15 cellular contexts compared by ENCODE assay signal in the genomic region with DNA sequence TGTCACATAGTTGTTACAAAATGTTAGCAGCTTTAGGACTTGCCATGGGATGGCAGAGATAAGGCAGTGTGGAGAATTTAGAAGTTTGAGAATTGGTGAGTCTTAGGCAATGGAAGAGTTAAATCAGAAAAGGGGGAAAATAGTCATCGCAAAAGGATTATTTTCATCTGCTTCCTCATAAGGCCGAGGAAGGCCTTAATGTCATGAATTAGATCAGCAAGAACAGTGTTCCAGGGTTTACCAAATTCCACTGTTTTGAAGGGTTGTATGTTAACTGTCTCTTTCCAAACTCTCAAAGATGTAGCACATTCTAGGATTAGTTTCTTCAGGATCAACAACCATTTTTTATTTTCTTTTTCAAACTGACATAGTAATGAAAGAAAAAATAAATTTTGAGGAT. TPM values are rescaled to one million over a fixed set of nuclear protein-coding genes. Genes with fewer than 3 reads are reported as not detected.
DNase-seq lines count a peak whose midpoint lies in the region; ATAC-seq and TF ChIP-seq lines count a peak whose summit lies in the region.
"Had no signal": no experiment of that assay in that cellular context is flagged by ENCODE, and none has a peak within 500 bp of the region (broad histone marks: within the 10 kb centered on the region; RNA-seq: fewer than 3 reads in every experiment).

No MANE protein-coding gene starts in this region.

- H3K4me2 ChIP-seq in OCI-LY1 (ENCODE audit: low read length) (peak overlapping the region; percentile 61), mammary epithelial cell (ENCODE audit: insufficient read depth, low read depth, low read length) (no peak overlapping the region)

- H3K9me3 Mint-ChIP-seq in natural killer cell: no peaks in the 10 kb centered on the region
- H3K9me3 Mint-ChIP-seq: endodermal cell had no signal

- peaks cover 29% of the 10 kb centered on the region for H3K79me2 ChIP-seq in OCI-LY1 (ENCODE audit: insufficient read depth, low read length)
- H3K79me2 ChIP-seq in mammary epithelial cell (ENCODE audit: insufficient read depth, low read length): no peaks in the 10 kb centered on the region

- TF ChIP-seq CTCF in OCI-LY1 (IDR thresholded peaks at IDR 0.05; ENCODE audit: low read length) (no peak), natural killer cell (IDR thresholded peaks at IDR 0.05) (no peak), testis (IDR thresholded peaks at IDR 0.05) (no peak), mammary epithelial cell (conservative IDR thresholded peaks at IDR 0.05 in 1 of 2, IDR thresholded peaks at IDR 0.05 in 1 of 2; ENCODE audit: extremely low read depth in 1 of 2, insufficient read depth in 1 of 2, low read depth in 1 of 2, low read length in 2 of 2) (no peak)

- H3K9ac ChIP-seq in OCI-LY1 (ENCODE audit: low read length) (peak overlapping the region; percentile 44; the same call in 1 of the 2 replicates), mammary epithelial cell (ENCODE audit: insufficient read depth, low read length) (no peak overlapping the region)

- H3K4me3 ChIP-seq in OCI-LY1 (ENCODE audit: low read depth, low read length, poor library complexity, severe bottlenecking): peak overlapping the region; percentile 23
- H3K4me3 ChIP-seq in ectodermal cell (ENCODE audit: insufficient read depth, low read depth, low read length): no peak overlapping the region
- H3K4me3 ChIP-seq in testis: no peak overlapping the region
- H3K4me3 ChIP-seq in SJCRH30: no peak overlapping the region
- H3K4me3 ChIP-seq in mammary epithelial cell (replicated peaks in 1 of 3; ENCODE audit: insufficient read depth in 1 of 3, low read depth in 2 of 3, low read length in 3 of 3): no peak overlapping the region
- H3K4me3 ChIP-seq: ovary had no signal

- H3F3A ChIP-seq in OCI-LY1 (ENCODE audit: insufficient read depth, low read length): no peaks in the 10 kb centered on the region

- TF ChIP-seq POLR2A in testis (IDR thresholded peaks at IDR 0.05): no peak

- dilution Hi-C loops in mammary epithelial cell (cut with HindIII; ENCODE audit: low sequenced_read_pairs): no loop called here

- H3K27me3 ChIP-seq in OCI-LY1 (ENCODE audit: insufficient read depth, low read length) (no peaks in the 10 kb centered on the region), ectodermal cell (ENCODE audit: control insufficient read depth, insufficient read depth, low read length, poor library complexity, severe bottlenecking) (no peaks in the 10 kb centered on the region), testis (no peaks in the 10 kb centered on the region), SJCRH30 (no peaks in the 10 kb centered on the region), mammary epithelial cell (ENCODE audit: insufficient read depth, low read length) (no peaks in the 10 kb centered on the region)
- H3K27me3 ChIP-seq: ovary had no signal

- peaks cover 18% of the 10 kb centered on the region for H3K36me3 Mint-ChIP-seq in natural killer cell

- peak overlapping the region; percentile 82 to 89 for H3K27ac Mint-ChIP-seq in natural killer cell
- H3K27ac Mint-ChIP-seq: endodermal cell had no signal

- H3K4me3 Mint-ChIP-seq in natural killer cell: peak overlapping the region; percentile 75
- H3K4me3 Mint-ChIP-seq: endodermal cell had no signal

- intact Hi-C loops in natural killer cell (cut with micrococcal nuclease) (loop anchor here (1.0 to 5.0 kb wide), 2 partner anchors 9 to 64 kb away; no protein-coding TSS in a partner anchor), testis (cut with DNase I; ENCODE audit: low total_unique reads) (no loop called here), mammary epithelial cell (cut with micrococcal nuclease) (no loop called here)

- peaks cover 79 to 85% of the 10 kb centered on the region in 2 donors for H3K4me1 Mint-ChIP-seq in natural killer cell
- H3K4me1 Mint-ChIP-seq: endodermal cell had no signal

- H3K9me3 ChIP-seq in OCI-LY1 (ENCODE audit: low read length) (no peaks in the 10 kb centered on the region), ectodermal cell (ENCODE audit: control insufficient read depth, low read length) (no peaks in the 10 kb centered on the region), testis (no peaks in the 10 kb centered on the region), SJCRH30 (replicated peaks) (no peaks in the 10 kb centered on the region), mammary epithelial cell (replicated peaks; ENCODE audit: insufficient read depth, low read length) (no peaks in the 10 kb centered on the region)
- H3K9me3 ChIP-seq: ovary had no signal

- in situ Hi-C loops in mammary epithelial cell (cut with MboI; ENCODE audit: low sequenced_read_pairs in 2 of 2): no loop called here

- CTCF ChIA-PET in mammary epithelial cell (lab: Charles Lee; ENCODE audit: low non-redundant PET): no interaction called here

- BruUV-seq in mammary epithelial cell (replicated peaks; lab: Mats Ljungman, UMichigan): no TSS peak

- H4K20me1 ChIP-seq in OCI-LY1 (ENCODE audit: insufficient read depth, low read length) (no peaks in the 10 kb centered on the region), mammary epithelial cell (ENCODE audit: insufficient read depth, low read length) (no peaks in the 10 kb centered on the region)

- H3K36me3 ChIP-seq in OCI-LY1 (ENCODE audit: insufficient read depth, low read length) (peaks cover 40% of the 10 kb centered on the region), ectodermal cell (ENCODE audit: control insufficient read depth, insufficient read depth, low read length) (peaks cover 5% of the 10 kb centered on the region), testis (ENCODE audit: low read depth, missing control alignments) (no peaks in the 10 kb centered on the region), SJCRH30 (peaks cover 31% of the 10 kb centered on the region), mammary epithelial cell (ENCODE audit: insufficient read depth, low read length) (no peaks in the 10 kb centered on the region)
- H3K36me3 ChIP-seq: ovary had no signal

- peaks cover 57% of the 10 kb centered on the region for H3K4me1 ChIP-seq in OCI-LY1 (ENCODE audit: insufficient read depth, low read length, severe bottlenecking)
- H3K4me1 ChIP-seq in ectodermal cell (ENCODE audit: control insufficient read depth, insufficient read depth, low read length): peaks cover 41% of the 10 kb centered on the region
- peaks cover 36% of the 10 kb centered on the region for H3K4me1 ChIP-seq in testis
- no peaks in the 10 kb centered on the region for H3K4me1 ChIP-seq in SJCRH30
- H3K4me1 ChIP-seq in mammary epithelial cell (ENCODE audit: insufficient read depth, low read length): no peaks in the 10 kb centered on the region

- H3K9me2 ChIP-seq in OCI-LY1 (ENCODE audit: low read depth, low read length): no peaks in the 10 kb centered on the region

- no peak for ATAC-seq in natural killer cell
- no peak for ATAC-seq in HG03439 (IDR thresholded peaks at IDR 0.05; ENCODE audit: unreplicated experiment)

- peak overlapping the region; percentile 76 for H3K27ac ChIP-seq in OCI-LY1 (ENCODE audit: low read depth, low read length, poor library complexity, severe bottlenecking)
- H3K27ac ChIP-seq in ectodermal cell (ENCODE audit: insufficient read depth, low read depth, low read length, poor library complexity, severe bottlenecking): peak overlapping the region; percentile 27
- peak overlapping the region; percentile 33 to 69 for H3K27ac ChIP-seq in testis
- H3K27ac ChIP-seq in SJCRH30: no peak overlapping the region
- H3K27ac ChIP-seq in mammary epithelial cell (ENCODE audit: insufficient read depth, low read depth, low read length): no peak overlapping the region
- H3K27ac ChIP-seq: C4-2B, ovary had no signal

- WGBS in ectodermal cell, 2 experiments: 93 to 97% methylated on average over 2 of the region's 2 CpGs
- 24 to 45% methylated on average over 2 of the region's 2 CpGs for WGBS in testis, 2 donors
- WGBS in mammary epithelial cell (ENCODE audit: low coverage, missing lambda C conversion rate): 100% methylated on average over 2 of the region's 2 CpGs

- no peaks in the 10 kb centered on the region for H3K27me3 Mint-ChIP-seq in natural killer cell (ENCODE audit: low read depth in 2 of 2)

- H2AFZ ChIP-seq in OCI-LY1 (ENCODE audit: low read length): no peak overlapping the region
- no peak overlapping the region for H2AFZ ChIP-seq in mammary epithelial cell (ENCODE audit: low read depth, low read length)

- no peak for DNase-seq in natural killer cell
- no peak for DNase-seq in testis
- no peak for DNase-seq in NOMO-1 treated with DMSO at 0.1 percent for 48 hours (lab: John Stamatoyannopoulos, UW; ENCODE audit: unreplicated experiment)
- no peak for DNase-seq in SJCRH30
- DNase-seq in mammary epithelial cell: no peak
- DNase-seq: activated T-cell treated with anti-CD3 and anti-CD28 coated beads, Interleukin-2, amount 50 U/mL, for 1 hour; anterior cingulate cortex; endodermal cell; NCI-H2107; ovary; SW 1271 had no signal

RNA-seq across cellular contexts. Expression of gene ZEB2, which starts 23.9 kb away (rescaled TPM):
- 134 TPM for polyA plus RNA-seq in ectodermal cell (2013, experiment 1 of 4)
- 125 TPM for polyA plus RNA-seq in ectodermal cell (2013, experiment 2 of 4)
- 87.6 TPM for polyA plus RNA-seq in ectodermal cell (2013, experiment 3 of 4)
- 98.3 TPM for polyA plus RNA-seq in ectodermal cell (2013, experiment 4 of 4)
- 1,000 to 10,000 TPM in 1 of 3 donors, 100 to 1,000 TPM in 2; 718 to 1,143 (median 944) TPM for total RNA-seq in natural killer cell
- 10 to 100 TPM; 87.8 to 96.4 TPM for total RNA-seq in testis
- 38.7 TPM for polyA plus RNA-seq in testis (ENCODE audit: insufficient read depth, low read depth, low replicate concordance)
- total RNA-seq in SJCRH30 (2014; rRNA removed; shearing (Covaris generic)): 55.1 and 69.1 TPM in 2 replicates
- total RNA-seq in mammary epithelial cell: under 1 TPM; 0.45 to 0.50 TPM
- 0.26 TPM for polyA plus RNA-seq in mammary epithelial cell
- not detected for polyA minus RNA-seq in mammary epithelial cell

Comparison
In these comparisons a context has a peak if more than half of its experiments do, and no peak if none do; other contexts are left out.
1. H3K27ac ChIP-seq: peak in OCI-LY1 (single experiment), ectodermal cell (single experiment) and testis (2 of 2); none in SJCRH30 (single experiment) and mammary epithelial cell (single experiment).
2. RNA of gene ZEB2, which starts 23.9 kb away (total RNA-seq): 718 to 1,143 TPM in natural killer cell, 87.8 to 96.4 TPM in testis and 55.1 to 69.1 TPM in SJCRH30; 0.45 to 0.50 TPM in mammary epithelial cell; every median in the first group is over 10 times any median in the second.